Comparison of ENCODE assay signal across 1 cellular context in genomic region chr10:17203416-17203815, GRCh38.
TF ChIP-seq lines count a peak whose summit lies in the region.

No MANE protein-coding gene starts in this region.

TF ChIP-seq in H1, 55 proteins besides CTCF, POLR2A, EP300 and RAD21:
- TF ChIP-seq SIX5 (IDR thresholded peaks at IDR 0.05; ENCODE audit: low read depth, low read length) (no peak), CREB1 (IDR thresholded peaks at IDR 0.05) (no peak), JUN (IDR thresholded peaks at IDR 0.05; ENCODE audit: low read depth, low read length) (no peak), TCF12 (IDR thresholded peaks at IDR 0.05; ENCODE audit: low read depth, low read length) (no peak), CHD2 (IDR thresholded peaks at IDR 0.05; ENCODE audit: low read length) (no peak), USF2 (IDR thresholded peaks at IDR 0.05; ENCODE audit: low read length) (no peak), BACH1 (IDR thresholded peaks at IDR 0.05; ENCODE audit: low read length) (no peak), PHF8 (conservative IDR thresholded peaks at IDR 0.05; ENCODE audit: low read depth, low read length) (no peak), ATF3 (IDR thresholded peaks at IDR 0.05; ENCODE audit: insufficient read depth, low read depth, low read length) (no peak), ATF2 (IDR thresholded peaks at IDR 0.05; ENCODE audit: low read length) (no peak), GTF2F1 (IDR thresholded peaks at IDR 0.05; ENCODE audit: borderline replicate concordance, low read depth, low read length) (no peak)
